15 cellular contexts compared by ENCODE assay signal in the genomic region with DNA sequence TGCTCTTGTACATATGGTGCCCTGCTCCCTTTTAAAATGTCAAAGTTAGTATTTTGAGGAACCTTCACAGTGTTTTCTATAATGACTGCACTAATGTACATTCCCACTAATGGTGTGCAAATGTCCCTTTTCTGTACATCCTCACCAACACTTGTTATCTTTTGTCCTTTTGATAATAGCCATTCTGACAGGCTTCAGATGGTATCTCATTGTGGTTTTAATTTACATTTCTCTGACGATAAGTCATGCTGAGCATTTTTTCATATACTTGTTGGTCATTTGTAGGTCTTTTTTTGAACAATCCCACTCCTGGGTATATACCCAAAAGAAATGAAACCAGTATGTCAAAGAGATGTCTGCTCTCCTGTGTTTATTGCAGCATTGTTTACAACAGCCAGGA.
"Had no signal": no experiment of that assay in that cellular context is flagged by ENCODE, and none has a peak within 500 bp of the region (broad histone marks: within the 10 kb centered on the region; RNA-seq: fewer than 3 reads in every experiment).

No MANE protein-coding gene starts in this region.

- H3K4me3 ChIP-seq: gastrocnemius medialis, heart right ventricle, right atrium auricular region, sigmoid colon, skin epidermis had no signal

- H3K27me3 ChIP-seq: gastrocnemius medialis, heart right ventricle, right atrium auricular region, sigmoid colon had no signal

- H3K36me3 ChIP-seq: gastrocnemius medialis, heart right ventricle, right atrium auricular region, sigmoid colon had no signal

- H3K9me3 ChIP-seq: gastrocnemius medialis, heart right ventricle, right atrium auricular region, sigmoid colon had no signal

- H3K27ac ChIP-seq: gastrocnemius medialis, heart right ventricle, right atrium auricular region, sigmoid colon, skin epidermis had no signal

- H3K4me1 ChIP-seq: gastrocnemius medialis, heart right ventricle, right atrium auricular region, sigmoid colon had no signal

- DNase-seq: cortex of kidney; effector memory CD4-positive, alpha-beta T cell; gastrocnemius medialis; heart right ventricle; islet precursor cell; mammary epithelial cell; natural killer cell; posterior cingulate gyrus; sigmoid colon; stimulated activated CD4-positive, alpha-beta T cell treated with anti-CD3 and anti-CD28 coated beads, Interleukin-2, amount 100 ng/mL, for 48 hours; stimulated activated naive CD4-positive, alpha-beta T cell treated with Interleukin-2 at 50 U/mL for 16 hours had no signal

- ATAC-seq: esophagus mucosa, gastrocnemius medialis, heart right ventricle, left lobe of liver, natural killer cell had no signal
